In genomic region chr2:144099746-144100438, GRCh38 we compare ENCODE assay signal across 11 cellular contexts.
DNase-seq lines count a peak whose midpoint lies in the region; ATAC-seq, FAIRE-seq and TF ChIP-seq lines count a peak whose summit lies in the region.
"Had no signal": no experiment of that assay in that cellular context is flagged by ENCODE, and none has a peak within 500 bp of the region (broad histone marks: within the 10 kb centered on the region; RNA-seq: fewer than 3 reads in every experiment).

No MANE protein-coding gene starts in this region.

- ATAC-seq in omental fat pad (ENCODE audit: low FRiP score) = peak; percentile 76

- no peaks in the 10 kb centered on the region for H3K4me1 Mint-ChIP-seq in activated CD4-positive, alpha-beta T cell treated with anti-CD3 and anti-CD28 coated beads, Interleukin-2, amount 10 ng/mL, durations not matched to agents 7 days and 5 days

- DNase-seq in GM12892 (ENCODE audit: insufficient read length) (no peak), HPDE6-E6E7 (ENCODE audit: extremely low spot score) (peak; percentile 74), brain microvascular endothelial cell (peak; percentile 90), omental fat pad (ENCODE audit: low spot score) (no peak), substantia nigra (lab: John Stamatoyannopoulos, UW) (no peak), iPS-NIHi11 (ENCODE audit: low spot score) (no peak)
- no peak for DNase-seq in activated CD4-positive, alpha-beta T cell treated with anti-CD3 and anti-CD28 coated beads, Interleukin-2, amount 10 ng/mL, durations not matched to agents 7 days and 5 days
- DNase-seq: activated naive CD4-positive, alpha-beta T cell treated with Interleukin-2 at 50 U/mL for 16 hours; H9; hippocampal formation; stomach had no signal

- H3K27me3 Mint-ChIP-seq in activated CD4-positive, alpha-beta T cell treated with anti-CD3 and anti-CD28 coated beads, Interleukin-2, amount 10 ng/mL, durations not matched to agents 7 days and 5 days = no peaks in the 10 kb centered on the region

- CTCF ChIA-PET in activated CD4-positive, alpha-beta T cell treated with anti-CD3 and anti-CD28 coated beads, Interleukin-2, amount 10 ng/mL, durations not matched to agents 7 days and 5 days (lab: Charles Lee) = no interaction called here

- H3K36me3 ChIP-seq in brain microvascular endothelial cell (replicated peaks) = no peaks in the 10 kb centered on the region

- H3K9me3 Mint-ChIP-seq in activated CD4-positive, alpha-beta T cell treated with anti-CD3 and anti-CD28 coated beads, Interleukin-2, amount 10 ng/mL, durations not matched to agents 7 days and 5 days = peaks cover 5% of the 10 kb centered on the region

- TF ChIP-seq POLR2A in GM12892 (IDR thresholded peaks at IDR 0.05; ENCODE audit: low read depth, low read length) = no peak

- POLR2A ChIA-PET in activated CD4-positive, alpha-beta T cell treated with anti-CD3 and anti-CD28 coated beads, Interleukin-2, amount 10 ng/mL, durations not matched to agents 7 days and 5 days (lab: Charles Lee) = no interaction called here

- H3K4me3 ChIP-seq in brain microvascular endothelial cell (ENCODE audit: low read depth, low read length) = no peak overlapping the region
- H3K4me3 ChIP-seq: stomach had no signal

- H3K27ac ChIP-seq in brain microvascular endothelial cell (peak overlapping the region; percentile 66), substantia nigra (ENCODE audit: low read depth, low read length, poor library complexity, severe bottlenecking) (no peak overlapping the region)
- H3K27ac ChIP-seq: stomach had no signal

- H3K36me3 Mint-ChIP-seq in activated CD4-positive, alpha-beta T cell treated with anti-CD3 and anti-CD28 coated beads, Interleukin-2, amount 10 ng/mL, durations not matched to agents 7 days and 5 days (ENCODE audit: low read depth) = no peaks in the 10 kb centered on the region

- no peak overlapping the region for H3K4me3 Mint-ChIP-seq in activated CD4-positive, alpha-beta T cell treated with anti-CD3 and anti-CD28 coated beads, Interleukin-2, amount 10 ng/mL, durations not matched to agents 7 days and 5 days
- H3K4me3 Mint-ChIP-seq: H9 had no signal

- no peak overlapping the region for H3K27ac Mint-ChIP-seq in activated CD4-positive, alpha-beta T cell treated with anti-CD3 and anti-CD28 coated beads, Interleukin-2, amount 10 ng/mL, durations not matched to agents 7 days and 5 days
- H3K27ac Mint-ChIP-seq: H9 had no signal

- H3K27me3 ChIP-seq in brain microvascular endothelial cell (replicated peaks) = no peaks in the 10 kb centered on the region
- H3K27me3 ChIP-seq: stomach had no signal

- FAIRE-seq in GM12892 (lab: Jason Lieb, UNC) = peak; percentile 57

- in situ Hi-C loops in brain microvascular endothelial cell (cut with HindIII; ENCODE audit: low pct_ligation_motif_present, low sequenced_read_pairs) = no loop called here

- peak; percentile 46 for TF ChIP-seq CTCF in brain microvascular endothelial cell (IDR thresholded peaks at IDR 0.05; ENCODE audit: low read depth, low read length, missing control alignments)
- TF ChIP-seq CTCF in omental fat pad (IDR thresholded peaks at IDR 0.05) = no peak

Comparison
In these comparisons a context has a peak if more than half of its experiments do, and no peak if none do; other contexts are left out.
1. DNase-seq: peak in HPDE6-E6E7 (single experiment) and brain microvascular endothelial cell (single experiment); none in GM12892 (single experiment), omental fat pad (single experiment), substantia nigra (0 of 49), activated CD4-positive, alpha-beta T cell treated with anti-CD3 and anti-CD28 coated beads, Interleukin-2, amount 10 ng/mL, durations not matched to agents 7 days and 5 days (single experiment) and iPS-NIHi11 (single experiment).